In genomic region chr5:22372376-22372775, GRCh38 we compare ENCODE assay signal across 19 cellular contexts.
DNase-seq lines count a peak whose midpoint lies in the region; ATAC-seq, FAIRE-seq and TF ChIP-seq lines count a peak whose summit lies in the region.
"Had no signal": no experiment of that assay in that cellular context is flagged by ENCODE, and none has a peak within 500 bp of the region (broad histone marks: within the 10 kb centered on the region; RNA-seq: fewer than 3 reads in every experiment).

No MANE protein-coding gene starts in this region.

- no peaks in the 10 kb centered on the region for H3K9me3 ChIP-seq in SJCRH30 (replicated peaks)
- H3K9me3 ChIP-seq: upper lobe of left lung had no signal

- TF ChIP-seq CTCF in fibroblast of mammary gland (conservative IDR thresholded peaks at IDR 0.05; ENCODE audit: control insufficient read depth, insufficient read depth, low read depth, low read length): no peak

- no peak for ATAC-seq in sciatic nerve
- ATAC-seq: left cardiac atrium, right cardiac atrium had no signal

- H3K27me3 ChIP-seq in SJCRH30: no peaks in the 10 kb centered on the region
- H3K27me3 ChIP-seq: brain microvascular endothelial cell, upper lobe of left lung had no signal

- peak; percentile 43 for DNase-seq in H54 (ENCODE audit: insufficient read length, low spot score)
- DNase-seq in SJCRH30: peak; percentile 50 to 60
- DNase-seq in fibroblast of mammary gland (ENCODE audit: low read depth): peak; percentile 2
- peak in 8 of 10 donors; percentile 48 to 94 (median 66) for DNase-seq in posterior cingulate gyrus
- no peak for DNase-seq in NCI-H526 treated with DMSO at 0.1 percent for 48 hours (lab: John Stamatoyannopoulos, UW)
- no peak for DNase-seq in erythroblast (lab: John Stamatoyannopoulos, UW)
- DNase-seq in sciatic nerve (ENCODE audit: low spot score): no peak
- DNase-seq: activated gamma-delta T cell; brain microvascular endothelial cell; head of caudate nucleus; left cardiac atrium; MM.1S; NCI-H2081 treated with DMSO at 0.1 percent for 48 hours; NK-92 treated with Interleukin-12 subunit alpha and Interleukin-12 subunit beta, amount 100 ng/mL, for 24 hours; stimulated activated CD4-positive, alpha-beta T cell treated with anti-CD3 and anti-CD28 coated beads, Interleukin-4, amount 100 ng/mL, for 1 hour; upper lobe of left lung; WERI-Rb-1 had no signal

- peaks cover 9% of the 10 kb centered on the region; the same call in 1 of the 2 replicates for H3K4me1 ChIP-seq in SJCRH30
- H3K4me1 ChIP-seq: upper lobe of left lung had no signal

- no peak for TF ChIP-seq POLR2A in H54 (IDR thresholded peaks at IDR 0.05; ENCODE audit: low read depth, low read length)
- no peak for TF ChIP-seq POLR2A in erythroblast (IDR thresholded peaks at IDR 0.05; ENCODE audit: low read length)

- H3K4me3 ChIP-seq in SJCRH30 (no peak overlapping the region), fibroblast of mammary gland (ENCODE audit: control insufficient read depth, low read depth, low read length) (no peak overlapping the region)
- H3K4me3 ChIP-seq: SK-N-MC, upper lobe of left lung had no signal

- no peak overlapping the region; the same call in 1 of the 2 replicates for H3K27ac ChIP-seq in SJCRH30
- H3K27ac ChIP-seq: brain microvascular endothelial cell, SK-N-MC, upper lobe of left lung, WERI-Rb-1 had no signal

- intact Hi-C loops in posterior cingulate gyrus (cut with DNase I): no loop called here
- intact Hi-C loops in sciatic nerve (cut with DNase I): no loop called here

- FAIRE-seq in H54 (lab: Jason Lieb, UNC): peak; percentile 100

- no peaks in the 10 kb centered on the region for H3K36me3 ChIP-seq in SJCRH30
- H3K36me3 ChIP-seq: brain microvascular endothelial cell, upper lobe of left lung, WERI-Rb-1 had no signal

Comparison
In these comparisons a context has a peak if more than half of its experiments do, and no peak if none do; other contexts are left out.
1. DNase-seq: peak in H54 (single experiment), SJCRH30 (2 of 2), fibroblast of mammary gland (single experiment) and posterior cingulate gyrus (8 of 10); none in NCI-H526 treated with DMSO at 0.1 percent for 48 hours (single experiment), erythroblast (0 of 2) and sciatic nerve (single experiment).